Comparison of ENCODE assay signal across 17 cellular contexts in genomic region chr17:81466564-81467472, GRCh38. TPM values are rescaled to one million over a fixed set of nuclear protein-coding genes. Genes with fewer than 3 reads are reported as not detected.
DNase-seq lines count a peak whose midpoint lies in the region; ATAC-seq and TF ChIP-seq lines count a peak whose summit lies in the region.
"Had no signal": no experiment of that assay in that cellular context is flagged by ENCODE, and none has a peak within 500 bp of the region (broad histone marks: within the 10 kb centered on the region; RNA-seq: fewer than 3 reads in every experiment).

No MANE protein-coding gene starts in this region.

- no peak overlapping the region for H2BK5ac ChIP-seq in neuronal stem cell (ENCODE audit: low read length)

- no peaks in the 10 kb centered on the region for H4K20me1 ChIP-seq in GM23338 (replicated peaks; ENCODE audit: insufficient read depth)

- TF ChIP-seq CTCF in GM23338 (conservative IDR thresholded peaks at IDR 0.05; ENCODE audit: low read depth in 2 of 2): no peak
- TF ChIP-seq CTCF in Panc1 (IDR thresholded peaks at IDR 0.05): no peak
- TF ChIP-seq CTCF in endodermal cell (conservative IDR thresholded peaks at IDR 0.05): no peak
- no peak for TF ChIP-seq CTCF in CD8-positive, alpha-beta T cell (IDR thresholded peaks at IDR 0.05)

- H3K9ac ChIP-seq in endodermal cell (ENCODE audit: extremely low read depth, low read length, poor library complexity, severe bottlenecking): no peak overlapping the region
- H3K9ac ChIP-seq in neuronal stem cell (ENCODE audit: low read depth, low read length, poor library complexity): peak overlapping the region; percentile 60

- no peak overlapping the region for H2BK12ac ChIP-seq in neuronal stem cell (ENCODE audit: low read length)

- H3K27ac ChIP-seq in GM23338 (ENCODE audit: low read depth) (no peak overlapping the region), Panc1 (ENCODE audit: low read length) (no peak overlapping the region), endodermal cell (ENCODE audit: low read depth, low read length) (no peak overlapping the region), neuronal stem cell (replicated peaks; ENCODE audit: low read length) (no peak overlapping the region)
- no peak overlapping the region for H3K27ac ChIP-seq in CD8-positive, alpha-beta T cell (ENCODE audit: low read depth, low read length)
- H3K27ac ChIP-seq: PC-9 had no signal

- no peaks in the 10 kb centered on the region; the same call in 2 of the 3 replicates for H3K9me3 Mint-ChIP-seq in GM23338
- no peaks in the 10 kb centered on the region for H3K9me3 Mint-ChIP-seq in endodermal cell
- H3K9me3 Mint-ChIP-seq in CD8-positive, alpha-beta T cell: no peaks in the 10 kb centered on the region
- H3K9me3 Mint-ChIP-seq: CD4-positive, alpha-beta memory T cell; HFFc6 had no signal

- peaks cover 3% of the 10 kb centered on the region for H3K79me1 ChIP-seq in neuronal stem cell (ENCODE audit: low read depth, low read length)

- CTCF ChIA-PET in Panc1 (lab: Charles Lee): no interaction called here
- CTCF ChIA-PET in CD8-positive, alpha-beta T cell (lab: Charles Lee): no interaction called here

- DNase-seq in GM23338 (ENCODE audit: low spot score): no peak
- no peak for DNase-seq in Panc1 (ENCODE audit: low read depth, low spot score)
- peak; percentile 58 for DNase-seq in endodermal cell
- DNase-seq in neuronal stem cell (ENCODE audit: low spot score): no peak
- DNase-seq in SHP77 treated with DMSO at 0.1 percent for 48 hours (lab: John Stamatoyannopoulos, UW): no peak
- DNase-seq in CD8-positive, alpha-beta T cell: no peak
- DNase-seq: ACHN, DMS79, HFFc6, Karpas-422, MG63, NCI-H1092 treated with DMSO at 0.1 percent for 48 hours, NCI-H510A treated with DMSO at 0.1 percent for 48 hours, PC-9 had no signal

- H2AFZ ChIP-seq in GM23338 (no peak overlapping the region), neuronal stem cell (ENCODE audit: low read length) (no peak overlapping the region)
- H2AFZ ChIP-seq: PC-9 had no signal

- H3K4me3 ChIP-seq in GM23338: no peak overlapping the region
- H3K4me3 ChIP-seq in Panc1 (ENCODE audit: low read depth in 2 of 2, low read length in 2 of 2): no peak overlapping the region
- H3K4me3 ChIP-seq in endodermal cell (ENCODE audit: low read length): no peak overlapping the region
- H3K4me3 ChIP-seq in neuronal stem cell (ENCODE audit: low read length in 2 of 2): no peak overlapping the region
- no peak overlapping the region for H3K4me3 ChIP-seq in CD8-positive, alpha-beta T cell (ENCODE audit: low read depth, low read length)
- H3K4me3 ChIP-seq: MG63, PC-9 had no signal

- H3K27me3 Mint-ChIP-seq in GM23338 (ENCODE audit: insufficient read depth, low read depth, poor library complexity) (peaks cover 4% of the 10 kb centered on the region), endodermal cell (ENCODE audit: insufficient read depth) (no peaks in the 10 kb centered on the region)
- H3K27me3 Mint-ChIP-seq in CD8-positive, alpha-beta T cell (ENCODE audit: low read depth): no peaks in the 10 kb centered on the region

- H3K23ac ChIP-seq in neuronal stem cell (ENCODE audit: low read depth, low read length, poor library complexity): peak overlapping the region; percentile 55

- no peak overlapping the region; the same call in 1 of the 2 replicates for H3K27ac Mint-ChIP-seq in GM23338
- H3K27ac Mint-ChIP-seq in endodermal cell: no peak overlapping the region
- H3K27ac Mint-ChIP-seq in CD8-positive, alpha-beta T cell: no peak overlapping the region
- H3K27ac Mint-ChIP-seq: CD4-positive, alpha-beta memory T cell; HFFc6 had no signal

- H3K9me2 ChIP-seq in GM23338 (ENCODE audit: insufficient read depth): no peaks in the 10 kb centered on the region

- no peak overlapping the region for H3K4me2 ChIP-seq in GM23338
- no peak overlapping the region for H3K4me2 ChIP-seq in neuronal stem cell (ENCODE audit: insufficient read depth, low read length, poor library complexity, severe bottlenecking)
- H3K4me2 ChIP-seq: PC-9 had no signal

- H3K4me1 ChIP-seq in GM23338 (ENCODE audit: insufficient read depth): no peaks in the 10 kb centered on the region
- peaks cover 26% of the 10 kb centered on the region for H3K4me1 ChIP-seq in Panc1 (ENCODE audit: control insufficient read depth, insufficient read depth, low read length)
- no peaks in the 10 kb centered on the region for H3K4me1 ChIP-seq in endodermal cell (ENCODE audit: control insufficient read depth, insufficient read depth, low read length)
- peaks cover 3 to 11% of the 10 kb centered on the region in 2 donors for H3K4me1 ChIP-seq in neuronal stem cell (ENCODE audit: control insufficient read depth in 2 of 2, insufficient read depth in 1 of 2, low read depth in 1 of 2, low read length in 2 of 2)
- H3K4me1 ChIP-seq in CD8-positive, alpha-beta T cell (ENCODE audit: insufficient read depth, low read length): no peaks in the 10 kb centered on the region

- intact Hi-C loops in Panc1 (cut with micrococcal nuclease; ENCODE audit: unreplicated experiment): no loop called here
- intact Hi-C loops in CD8-positive, alpha-beta T cell (cut with DNase I, micrococcal nuclease): no loop called here

- POLR2A ChIA-PET in Panc1 (lab: Charles Lee): no interaction called here
- POLR2A ChIA-PET in CD8-positive, alpha-beta T cell (lab: Charles Lee): no interaction called here

- ATAC-seq in GM23338 (peak; percentile 33), Panc1 (peak; percentile 49; the same call in 1 of the 2 replicates), GM21576 (IDR thresholded peaks at IDR 0.05; ENCODE audit: unreplicated experiment) (no peak), esophagus mucosa (no peak)
- ATAC-seq in CD8-positive, alpha-beta T cell: no peak

- no peak overlapping the region for H2BK120ac ChIP-seq in neuronal stem cell (ENCODE audit: low read depth, low read length)

- no peak overlapping the region for H3K14ac ChIP-seq in neuronal stem cell (ENCODE audit: low read length)

- in situ Hi-C loops in Panc1 (cut with HindIII; ENCODE audit: low pct_unique_long_range_greater_than_20kb, low sequenced_read_pairs): no loop called here

- H3K4me1 Mint-ChIP-seq in GM23338 (peaks cover 4% of the 10 kb centered on the region; the same call in 2 of the 3 replicates), endodermal cell (no peaks in the 10 kb centered on the region)
- no peaks in the 10 kb centered on the region for H3K4me1 Mint-ChIP-seq in CD8-positive, alpha-beta T cell (ENCODE audit: low read depth)
- H3K4me1 Mint-ChIP-seq: CD4-positive, alpha-beta memory T cell had no signal

- H3F3A ChIP-seq in GM23338 (replicated peaks; ENCODE audit: low read depth): no peaks in the 10 kb centered on the region

- peak overlapping the region; percentile 76 for H3K18ac ChIP-seq in neuronal stem cell (ENCODE audit: low read length)

- no peak overlapping the region for H2AK5ac ChIP-seq in neuronal stem cell (ENCODE audit: low read depth, low read length)

- no peak overlapping the region for H4K91ac ChIP-seq in neuronal stem cell (ENCODE audit: low read depth, low read length, poor library complexity)

- H3K4ac ChIP-seq in neuronal stem cell (ENCODE audit: low read length): peak overlapping the region; percentile 95

- WGBS in endodermal cell (ENCODE audit: insufficient coverage in 1 of 2, insufficient read length in 1 of 2), 2 experiments: 81 to 89% methylated on average over 23 to 33 of the region's 33 CpGs
- no CpG with 5 or more reads among the region's 33 CpGs for WGBS in neuronal stem cell (ENCODE audit: extremely low coverage in 2 of 2, insufficient read length in 2 of 2, insufficient replicate concordance in 1 of 2), 2 donors

- no peaks in the 10 kb centered on the region for H3K79me2 ChIP-seq in GM23338 (replicated peaks; ENCODE audit: insufficient read depth)

- no TSS peak for BruUV-seq in Panc1 (replicated peaks; lab: Mats Ljungman, UMichigan)

- H3K36me3 ChIP-seq in GM23338 (ENCODE audit: insufficient read depth) (no peaks in the 10 kb centered on the region), Panc1 (ENCODE audit: control insufficient read depth, insufficient read depth, low read length) (no peaks in the 10 kb centered on the region), endodermal cell (ENCODE audit: control insufficient read depth, insufficient read depth, low read length) (no peaks in the 10 kb centered on the region), neuronal stem cell (replicated peaks in 1 of 2; ENCODE audit: control insufficient read depth in 2 of 2, insufficient read depth in 2 of 2, low read length in 2 of 2) (peaks cover 10 to 38% of the 10 kb centered on the region in 2 donors)
- H3K36me3 ChIP-seq in CD8-positive, alpha-beta T cell (ENCODE audit: insufficient read depth, low read length): no peaks in the 10 kb centered on the region

- H3K4me3 Mint-ChIP-seq in GM23338: no peak overlapping the region
- H3K4me3 Mint-ChIP-seq in endodermal cell: no peak overlapping the region
- no peak overlapping the region for H3K4me3 Mint-ChIP-seq in CD8-positive, alpha-beta T cell
- H3K4me3 Mint-ChIP-seq: CD4-positive, alpha-beta memory T cell; HFFc6 had no signal

- H2BK15ac ChIP-seq in neuronal stem cell (ENCODE audit: low read length): peak overlapping the region; percentile 71

- H3K9me3 ChIP-seq in Panc1 (ENCODE audit: control insufficient read depth, insufficient read depth, low read depth, low read length) (no peaks in the 10 kb centered on the region), endodermal cell (ENCODE audit: control insufficient read depth, low read length) (no peaks in the 10 kb centered on the region), neuronal stem cell (replicated peaks in 1 of 2; ENCODE audit: control insufficient read depth in 2 of 2, insufficient read depth in 1 of 2, low read depth in 1 of 2, low read length in 2 of 2) (no peaks in the 10 kb centered on the region)
- H3K9me3 ChIP-seq in CD8-positive, alpha-beta T cell (ENCODE audit: low read length): no peaks in the 10 kb centered on the region
- H3K9me3 ChIP-seq: MG63 had no signal

- no peaks in the 10 kb centered on the region for H3K27me3 ChIP-seq in GM23338 (ENCODE audit: insufficient read depth)
- H3K27me3 ChIP-seq in Panc1 (ENCODE audit: control insufficient read depth, insufficient read depth, low read length): no peaks in the 10 kb centered on the region
- no peaks in the 10 kb centered on the region for H3K27me3 ChIP-seq in endodermal cell (ENCODE audit: control insufficient read depth, insufficient read depth, low read length, poor library complexity, severe bottlenecking)
- H3K27me3 ChIP-seq in neuronal stem cell (ENCODE audit: control insufficient read depth in 3 of 3, insufficient read depth in 3 of 3, low read depth in 1 of 3, low read length in 3 of 3): no peaks in the 10 kb centered on the region
- no peaks in the 10 kb centered on the region for H3K27me3 ChIP-seq in CD8-positive, alpha-beta T cell (ENCODE audit: insufficient read depth, low read length)
- H3K27me3 ChIP-seq: MG63 had no signal

- H4K8ac ChIP-seq in neuronal stem cell (ENCODE audit: low read depth, low read length): no peak overlapping the region

- H3K36me3 Mint-ChIP-seq in GM23338 (ENCODE audit: low read depth): no peaks in the 10 kb centered on the region
- H3K36me3 Mint-ChIP-seq in endodermal cell (ENCODE audit: low read depth): peaks cover 19% of the 10 kb centered on the region
- H3K36me3 Mint-ChIP-seq in CD8-positive, alpha-beta T cell: no peaks in the 10 kb centered on the region
- H3K36me3 Mint-ChIP-seq: CD4-positive, alpha-beta memory T cell had no signal

RNA-seq across cellular contexts. Expression of gene ACTG1, which starts 45.8 kb away (rescaled TPM):
- 4,739 and 4,954 TPM in 2 replicates for total RNA-seq in GM23338 (2014; rRNA removed; shearing (Covaris generic))
- polyA plus RNA-seq in GM23338 (2016; fragmentation: Nextera tagmentation; extraction: Ambion mirVana): 1,867 and 1,896 TPM in 2 replicates
- total RNA-seq in Panc1 (2021; ENCODE audit: unreplicated experiment) (4,502 TPM), endodermal cell (1,000 to 10,000 TPM; 4,461 to 5,616 TPM), esophagus mucosa (4,027 TPM)
- polyA plus RNA-seq in Panc1 (2012; ENCODE audit: insufficient read length): 6,760 TPM
- polyA plus RNA-seq in endodermal cell (2013, experiment 1 of 2): 4,463 TPM
- polyA plus RNA-seq in endodermal cell (2013, experiment 2 of 2): 3,951 TPM
- polyA plus RNA-seq in neuronal stem cell (2013, experiment 1 of 2): 5,937 TPM
- polyA plus RNA-seq in neuronal stem cell (2013, experiment 2 of 2): 5,622 TPM
- 1,000 to 10,000 TPM; 1,370 to 1,375 TPM for total RNA-seq in CD8-positive, alpha-beta T cell

Comparison
In these comparisons a context has a peak if more than half of its experiments do, and no peak if none do; other contexts are left out.
1. ATAC-seq: peak in GM23338 (single experiment) and Panc1 (single experiment); none in GM21576 (single experiment), esophagus mucosa (single experiment) and CD8-positive, alpha-beta T cell (single experiment).